Comparison of ENCODE assay signal across 8 cellular contexts in genomic region chr20:41692479-41693135, GRCh38.
A peak's percentile ranks its signal among the peaks of the same experiment; 100 is the strongest.
DNase-seq lines count a peak whose midpoint lies in the region; ATAC-seq and FAIRE-seq lines count a peak whose summit lies in the region.

No MANE protein-coding gene starts in this region.

- no peak for FAIRE-seq in frontal cortex (lab: Jason Lieb, UNC)

- H3K9me3 ChIP-seq in neuron (ENCODE audit: low read length) = no peaks in the 10 kb centered on the region

- H2AFZ ChIP-seq in neuron (ENCODE audit: low read depth, low read length) = peak overlapping the region; percentile 99

- DNase-seq in D341Med (ENCODE audit: low spot score) = peak; percentile 89
- DNase-seq in SHP77 (lab: John Stamatoyannopoulos, UW) = peak; percentile 83 to 88
- peak; percentile 38 to 74 (median 62) for DNase-seq in activated naive CD4-positive, alpha-beta T cell (lab: John Stamatoyannopoulos, UW)
- peak; percentile 28 to 44 for DNase-seq in frontal cortex (ENCODE audit: low spot score in 2 of 2)
- DNase-seq in stromal cell of bone marrow (ENCODE audit: low read depth) = peak; percentile 49

- peak overlapping the region; percentile 67 to 97 (median 96) for H3K27ac Mint-ChIP-seq in IgD-negative memory B cell

- H3K27me3 ChIP-seq in neuron (ENCODE audit: insufficient read depth, low read length) = no peaks in the 10 kb centered on the region

- H3K4me3 ChIP-seq in neuron (ENCODE audit: low read length) = peak overlapping the region; percentile 63

- peaks cover 2% of the 10 kb centered on the region for H3K27me3 Mint-ChIP-seq in IgD-negative memory B cell

- H3K36me3 ChIP-seq in neuron (ENCODE audit: insufficient read depth, low read length) = no peaks in the 10 kb centered on the region

- peaks cover 3% of the 10 kb centered on the region for H3K4me1 ChIP-seq in neuron (ENCODE audit: insufficient read depth, low read length)

- peak; percentile 59 for ATAC-seq in GM21529 (IDR thresholded peaks at IDR 0.05; ENCODE audit: unreplicated experiment)

- H3K4me1 Mint-ChIP-seq in IgD-negative memory B cell = peaks cover 12 to 16% (median 15%) of the 10 kb centered on the region in 3 donors

- peaks cover under 1% of the 10 kb centered on the region for H3K36me3 Mint-ChIP-seq in IgD-negative memory B cell

- H3K4me3 Mint-ChIP-seq in IgD-negative memory B cell = peak overlapping the region; percentile 84 to 97 (median 94)

- H3K9me3 Mint-ChIP-seq in IgD-negative memory B cell = peaks cover 0 to 2% (median 0%) of the 10 kb centered on the region in 3 donors

Comparison
In these comparisons a context has a peak if more than half of its experiments do, and no peak if none do; other contexts are left out.
1. Peak in every context shown above with its lines: DNase-seq, ATAC-seq and H3K4me3 ChIP-seq.
2. DNase-seq: peak in every context shown above with its lines; median percentile 89 in D341Med; 86 in SHP77; 62 in activated naive CD4-positive, alpha-beta T cell; 49 in stromal cell of bone marrow; 36 in frontal cortex.